Comparison of ENCODE assay signal across 8 cellular contexts in the genomic region with DNA sequence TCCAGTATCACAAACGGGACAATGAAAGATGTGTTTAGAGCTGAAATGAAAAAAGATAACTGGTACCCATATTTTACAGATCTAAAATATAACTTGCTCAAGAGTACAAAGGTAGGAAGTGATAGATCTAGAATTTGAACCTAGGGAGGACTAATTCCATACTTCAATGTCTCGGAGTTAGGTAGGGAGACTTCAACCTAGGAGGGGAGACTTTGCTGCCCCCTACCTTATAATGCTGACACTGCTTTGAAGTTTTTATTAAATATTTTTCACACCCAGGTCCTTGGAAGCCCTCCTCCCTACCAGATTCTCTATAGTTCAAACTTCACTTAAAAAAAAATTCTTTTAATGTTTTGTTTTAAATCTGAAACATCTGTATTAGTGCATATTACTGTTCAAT. TPM values are rescaled to one million over a fixed set of nuclear protein-coding genes. Genes with fewer than 3 reads are reported as not detected.
DNase-seq lines count a peak whose midpoint lies in the region; ATAC-seq, FAIRE-seq and TF ChIP-seq lines count a peak whose summit lies in the region.

No MANE protein-coding gene starts in this region.

- H3K79me2 ChIP-seq in SK-N-SH (ENCODE audit: insufficient read depth) = peaks cover 15% of the 10 kb centered on the region; the same call in 1 of the 2 replicates

- no peaks in the 10 kb centered on the region for H3K9me2 ChIP-seq in SK-N-SH

- WGBS in SK-N-SH (ENCODE audit: low lambda C conversion rate) = 29% methylated on average over 2 of the region's 2 CpGs

- peaks cover 10% of the 10 kb centered on the region for H3F3A ChIP-seq in SK-N-SH (replicated peaks; ENCODE audit: insufficient read depth)

- H4K20me1 ChIP-seq in SK-N-SH (ENCODE audit: insufficient read depth) = no peaks in the 10 kb centered on the region

- DNase-seq in 8988T (peak; percentile 18), GM18507 (ENCODE audit: extremely low spot score, insufficient read length, low read depth) (no peak), SK-N-SH (peak; percentile 33), right atrium auricular region (ENCODE audit: low spot score) (no peak)
- DNase-seq in activated CD4-positive, alpha-beta T cell treated with anti-CD3 and anti-CD28 coated beads, Interleukin-2, amount 50 U/mL, for 48 hours = no peak

- peak; percentile 47 for TF ChIP-seq RAD21 in SK-N-SH (IDR thresholded peaks at IDR 0.05; ENCODE audit: low read length)

- CTCF ChIA-PET in SK-N-SH (lab: Yijun Ruan, JAX) = interaction anchor here (0.8 to 1.3 kb wide), 2 partner anchors 10 to 266 kb away, joined by 3 to 4 read pairs; no protein-coding TSS in a partner anchor

- no peaks in the 10 kb centered on the region for H3K4me1 ChIP-seq in SK-N-SH (ENCODE audit: control insufficient read depth in 1 of 2, insufficient read depth in 2 of 2, low read depth in 1 of 2, low read length in 1 of 2)
- H3K4me1 ChIP-seq in right atrium auricular region = no peaks in the 10 kb centered on the region

- no peak overlapping the region for H3K9ac ChIP-seq in SK-N-SH

- POLR2A ChIA-PET in SK-N-SH (lab: Yijun Ruan, JAX) = interaction anchor here (0.5 kb wide), 1 partner anchor 92 kb away, joined by 3 read pairs; no protein-coding TSS in a partner anchor

- H3K27me3 ChIP-seq in SK-N-SH (ENCODE audit: insufficient read depth) (no peaks in the 10 kb centered on the region), right atrium auricular region (no peaks in the 10 kb centered on the region)

- peak overlapping the region; percentile 45; the same call in 1 of the 2 replicates for H3K4me2 ChIP-seq in SK-N-SH

- ATAC-seq in HG03095 (IDR thresholded peaks at IDR 0.05; ENCODE audit: unreplicated experiment) (no peak), HG03521 (IDR thresholded peaks at IDR 0.05; ENCODE audit: unreplicated experiment) (no peak), GM19324 (IDR thresholded peaks at IDR 0.05; ENCODE audit: low FRiP score, unreplicated experiment) (no peak)

- TF ChIP-seq CTCF in SK-N-SH (IDR thresholded peaks at IDR 0.05) (peak; percentile 65), right atrium auricular region (IDR thresholded peaks at IDR 0.05) (peak; percentile 27 to 52)

- H3K4me3 ChIP-seq in SK-N-SH (ENCODE audit: low read depth in 2 of 2, low read length in 1 of 2) (no peak overlapping the region; a peak in 1 of 4 replicates), right atrium auricular region (no peak overlapping the region)

- H2AFZ ChIP-seq in SK-N-SH (ENCODE audit: low read depth) = peak overlapping the region; percentile 48; the same call in 1 of the 2 replicates

- H3K36me3 ChIP-seq in SK-N-SH (replicated peaks in 1 of 2; ENCODE audit: control insufficient read depth in 1 of 2, insufficient read depth in 2 of 2, low read length in 1 of 2) = peaks cover under 1% of the 10 kb centered on the region in 2 experiments
- no peaks in the 10 kb centered on the region for H3K36me3 ChIP-seq in right atrium auricular region

- TF ChIP-seq EP300 in SK-N-SH (IDR thresholded peaks at IDR 0.05; ENCODE audit: borderline replicate concordance in 1 of 2, low read depth in 1 of 2, low read length in 1 of 2) = no peak

- peak overlapping the region in 1 of 2 experiments; percentile 61; a peak in 2 of 4 replicates for H3K27ac ChIP-seq in SK-N-SH (ENCODE audit: low read depth in 2 of 2, low read length in 1 of 2)
- H3K27ac ChIP-seq in right atrium auricular region = peak overlapping the region in 1 of 2 donors; percentile 87

- H3K9me3 ChIP-seq in SK-N-SH (no peaks in the 10 kb centered on the region), right atrium auricular region (no peaks in the 10 kb centered on the region)

- FAIRE-seq in GM18507 (lab: Jason Lieb, UNC) = peak; percentile 33

TF ChIP-seq in SK-N-SH, 30 proteins besides CTCF, POLR2A, EP300 and RAD21:
- TF ChIP-seq ELF1 (IDR thresholded peaks at IDR 0.05) (no peak), NRF1 (IDR thresholded peaks at IDR 0.05; ENCODE audit: low read depth, low read length) (no peak), MXI1 (IDR thresholded peaks at IDR 0.05; ENCODE audit: low read depth, low read length) (no peak), SIN3A (IDR thresholded peaks at IDR 0.05; ENCODE audit: borderline replicate concordance, low read depth, low read length) (no peak), YY1 (IDR thresholded peaks at IDR 0.05; ENCODE audit: low read depth) (no peak), TCF12 (IDR thresholded peaks at IDR 0.05) (no peak), MAX (IDR thresholded peaks at IDR 0.05; ENCODE audit: low read depth) (no peak)
- TF ChIP-seq, protein P1, sequence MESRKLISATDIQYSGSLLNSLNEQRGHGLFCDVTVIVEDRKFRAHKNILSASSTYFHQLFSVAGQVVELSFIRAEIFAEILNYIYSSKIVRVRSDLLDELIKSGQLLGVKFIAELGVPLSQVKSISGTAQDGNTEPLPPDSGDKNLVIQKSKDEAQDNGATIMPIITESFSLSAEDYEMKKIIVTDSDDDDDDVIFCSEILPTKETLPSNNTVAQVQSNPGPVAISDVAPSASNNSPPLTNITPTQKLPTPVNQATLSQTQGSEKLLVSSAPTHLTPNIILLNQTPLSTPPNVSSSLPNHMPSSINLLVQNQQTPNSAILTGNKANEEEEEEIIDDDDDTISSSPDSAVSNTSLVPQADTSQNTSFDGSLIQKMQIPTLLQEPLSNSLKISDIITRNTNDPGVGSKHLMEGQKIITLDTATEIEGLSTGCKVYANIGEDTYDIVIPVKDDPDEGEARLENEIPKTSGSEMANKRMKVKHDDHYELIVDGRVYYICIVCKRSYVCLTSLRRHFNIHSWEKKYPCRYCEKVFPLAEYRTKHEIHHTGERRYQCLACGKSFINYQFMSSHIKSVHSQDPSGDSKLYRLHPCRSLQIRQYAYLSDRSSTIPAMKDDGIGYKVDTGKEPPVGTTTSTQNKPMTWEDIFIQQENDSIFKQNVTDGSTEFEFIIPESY (IDR thresholded peaks at IDR 0.05; ENCODE audit: borderline replicate concordance, low read depth) = no peak

RNA-seq across cellular contexts. Expression of gene MICU1, which starts 58.0 kb away (rescaled TPM):
- 24.6 and 25.2 TPM in 2 replicates for polyA plus RNA-seq in SK-N-SH (2012; rRNA removed)
- 30.2 and 30.8 TPM in 2 replicates for polyA plus RNA-seq in SK-N-SH (2012; cell fraction: cytosol; rRNA removed)
- 10.6 and 14.8 TPM in 2 replicates for polyA plus RNA-seq in SK-N-SH (2012; cell fraction: nucleus; rRNA removed)
- total RNA-seq in right atrium auricular region = 10 to 100 TPM; 30.9 to 36.0 TPM

Comparison
In these comparisons a context has a peak if more than half of its experiments do, and no peak if none do; other contexts are left out.
1. DNase-seq: peak in 8988T (single experiment) and SK-N-SH (single experiment); none in GM18507 (single experiment), right atrium auricular region (single experiment) and activated CD4-positive, alpha-beta T cell treated with anti-CD3 and anti-CD28 coated beads, Interleukin-2, amount 50 U/mL, for 48 hours (0 of 2).